ENCODE assay signal across 15 cellular contexts in genomic region chr19:18065173-18065495, GRCh38. TPM values are rescaled to one million over a fixed set of nuclear protein-coding genes. Genes with fewer than 3 reads are reported as not detected.
DNase-seq lines count a peak whose midpoint lies in the region; ATAC-seq, FAIRE-seq and TF ChIP-seq lines count a peak whose summit lies in the region.
"Had no signal": no experiment of that assay in that cellular context is flagged by ENCODE, and none has a peak within 500 bp of the region (broad histone marks: within the 10 kb centered on the region; RNA-seq: fewer than 3 reads in every experiment).

No MANE protein-coding gene starts in this region.

- H3K4me1 Mint-ChIP-seq in CD4-positive, alpha-beta T cell (ENCODE audit: low read depth), result no peaks in the 10 kb centered on the region
- peaks cover 3 to 12% of the 10 kb centered on the region in 2 donors for H3K4me1 Mint-ChIP-seq in stimulated activated naive B cell treated with anti-CD40 and anti-IgM and Interleukin-4, amounts not matched to agents 10 μg/mL and 1 μg/mL and 100 μg/mL, for 72 hours

- H3F3A ChIP-seq in GM23248 (ENCODE audit: insufficient read depth) (no peaks in the 10 kb centered on the region), PC-9 (ENCODE audit: insufficient read depth, low read depth) (peaks cover 24% of the 10 kb centered on the region)

- H3K27ac ChIP-seq in A549 (peak overlapping the region in 1 of 2 experiments; percentile 42; a peak in 2 of 6 replicates), GM23248 (no peak overlapping the region), PC-9 (no peak overlapping the region), neuronal stem cell (replicated peaks; ENCODE audit: low read length) (no peak overlapping the region)
- H3K27ac ChIP-seq in CD4-positive, alpha-beta T cell (ENCODE audit: low read depth, low read length), result no peak overlapping the region

- no peak overlapping the region for H4K8ac ChIP-seq in neuronal stem cell (ENCODE audit: low read depth, low read length)

- H3K36me3 ChIP-seq in GM23248 (ENCODE audit: low read depth), result no peaks in the 10 kb centered on the region
- H3K36me3 ChIP-seq in PC-9 (ENCODE audit: low read depth), result no peaks in the 10 kb centered on the region
- H3K36me3 ChIP-seq in neuronal stem cell (replicated peaks in 1 of 2; ENCODE audit: control insufficient read depth in 2 of 2, insufficient read depth in 2 of 2, low read length in 2 of 2), result no peaks in the 10 kb centered on the region

- H3K14ac ChIP-seq in neuronal stem cell (ENCODE audit: low read length), result no peak overlapping the region

- H4K20me1 ChIP-seq in GM23248 (ENCODE audit: insufficient read depth) (no peaks in the 10 kb centered on the region), PC-9 (ENCODE audit: insufficient read depth) (no peaks in the 10 kb centered on the region)

- H3K9me3 Mint-ChIP-seq in CD4-positive, alpha-beta T cell, result no peaks in the 10 kb centered on the region
- H3K9me3 Mint-ChIP-seq in stimulated activated naive B cell treated with anti-CD40 and anti-IgM and Interleukin-4, amounts not matched to agents 10 μg/mL and 1 μg/mL and 100 μg/mL, for 72 hours, result no peaks in the 10 kb centered on the region

- ATAC-seq in A549 (no peak), GM21381 (IDR thresholded peaks at IDR 0.05; ENCODE audit: unreplicated experiment) (no peak), HG03378 (IDR thresholded peaks at IDR 0.05; ENCODE audit: unreplicated experiment) (no peak)
- ATAC-seq in CD4-positive, alpha-beta T cell (ENCODE audit: poor library complexity), result no peak
- ATAC-seq in stimulated activated naive B cell treated with anti-CD40 and anti-IgM and Interleukin-4, amounts not matched to agents 10 μg/mL and 1 μg/mL and 100 μg/mL, for 72 hours (replicated peaks), result no peak
- ATAC-seq: GM12878 had no signal

- 0 out of 3 replicates have a peak overlapping the region, but pooled peaks have one; percentile 24 for H3K4me2 ChIP-seq in A549
- no peak overlapping the region for H3K4me2 ChIP-seq in GM23248 (ENCODE audit: unreplicated experiment)
- peak overlapping the region; percentile 25; the same call in 1 of the 2 replicates for H3K4me2 ChIP-seq in PC-9
- no peak overlapping the region for H3K4me2 ChIP-seq in neuronal stem cell (ENCODE audit: insufficient read depth, low read length, poor library complexity, severe bottlenecking)

- no peaks in the 10 kb centered on the region for H3K79me2 ChIP-seq in GM23248 (ENCODE audit: insufficient read depth)
- H3K79me2 ChIP-seq in PC-9 (ENCODE audit: low read depth), result no peaks in the 10 kb centered on the region

- H3K4me3 ChIP-seq in A549 (no peak overlapping the region), GM23248 (no peak overlapping the region), PC-9 (no peak overlapping the region), neuronal stem cell (ENCODE audit: low read length in 2 of 2) (no peak overlapping the region)
- H3K4me3 ChIP-seq: GM12878 had no signal

- H2BK12ac ChIP-seq in neuronal stem cell (ENCODE audit: low read length), result no peak overlapping the region

- peaks cover 19% of the 10 kb centered on the region for H3K36me3 Mint-ChIP-seq in CD4-positive, alpha-beta T cell (ENCODE audit: low read depth)
- H3K36me3 Mint-ChIP-seq in stimulated activated naive B cell treated with anti-CD40 and anti-IgM and Interleukin-4, amounts not matched to agents 10 μg/mL and 1 μg/mL and 100 μg/mL, for 72 hours, result peaks cover 28 to 45% of the 10 kb centered on the region in 2 donors

- TF ChIP-seq EP300 in A549 (IDR thresholded peaks at IDR 0.05), result no peak

- no peak overlapping the region for H3K27ac Mint-ChIP-seq in CD4-positive, alpha-beta T cell
- H3K27ac Mint-ChIP-seq in stimulated activated naive B cell treated with anti-CD40 and anti-IgM and Interleukin-4, amounts not matched to agents 10 μg/mL and 1 μg/mL and 100 μg/mL, for 72 hours, result no peak overlapping the region

- TF ChIP-seq RAD21 in A549 (conservative IDR thresholded peaks at IDR 0.05 in 1 of 2, IDR thresholded peaks at IDR 0.05 in 1 of 2), result no peak

- no peak for TF ChIP-seq POLR2A in A549 (IDR thresholded peaks at IDR 0.05; ENCODE audit: low read length)

- DNase-seq in A549 (ENCODE audit: low read depth in 1 of 2, low spot score in 1 of 2) (no peak), GM23248 (no peak), PC-9 (no peak), neuronal stem cell (ENCODE audit: low spot score) (no peak)
- no peak for DNase-seq in CD4-positive, alpha-beta T cell
- no peak for DNase-seq in stimulated activated naive B cell treated with anti-CD40 and anti-IgM and Interleukin-4, amounts not matched to agents 10 μg/mL and 1 μg/mL and 100 μg/mL, for 72 hours
- DNase-seq: HCEC 1CT, Karpas-422 had no signal

- intact Hi-C loops in PC-9 (cut with micrococcal nuclease; ENCODE audit: unreplicated experiment), result no loop called here
- intact Hi-C loops in CD4-positive, alpha-beta T cell (cut with DNase I, micrococcal nuclease), result no loop called here

- H3K9ac ChIP-seq in GM23248, result no peak overlapping the region
- H3K9ac ChIP-seq in neuronal stem cell (ENCODE audit: low read depth, low read length, poor library complexity), result no peak overlapping the region

- H3K27me3 ChIP-seq in GM23248 (replicated peaks; ENCODE audit: insufficient read depth) (no peaks in the 10 kb centered on the region), PC-9 (ENCODE audit: insufficient read depth, low read depth) (no peaks in the 10 kb centered on the region), neuronal stem cell (ENCODE audit: control insufficient read depth in 3 of 3, insufficient read depth in 3 of 3, low read depth in 1 of 3, low read length in 3 of 3) (peaks cover 0 to 4% (median 2%) of the 10 kb centered on the region in 3 experiments)
- no peaks in the 10 kb centered on the region for H3K27me3 ChIP-seq in CD4-positive, alpha-beta T cell (ENCODE audit: control insufficient read depth, insufficient read depth, low read length)

- no peaks in the 10 kb centered on the region for H3K9me2 ChIP-seq in GM23248 (ENCODE audit: insufficient read depth)
- H3K9me2 ChIP-seq in PC-9 (ENCODE audit: insufficient read depth), result no peaks in the 10 kb centered on the region

- H3K4ac ChIP-seq in neuronal stem cell (ENCODE audit: low read length), result no peak overlapping the region

- POLR2A ChIA-PET in A549 (lab: Yijun Ruan, JAX) (no interaction called here), PC-9 (lab: Charles Lee; ENCODE audit: unreplicated experiment) (interaction anchor here (0.7 kb wide), 1 partner anchor 70 kb away, joined by 3 read pairs; no protein-coding TSS in a partner anchor)
- POLR2A ChIA-PET in CD4-positive, alpha-beta T cell (lab: Charles Lee), result no interaction called here

- CTCF ChIA-PET in A549 (lab: Yijun Ruan, JAX), result interaction anchor here (0.9 to 1.4 kb wide), 5 partner anchors 23 to 118 kb away, joined by 3 to 5 read pairs (median 3); partner anchors contain the start of genes ARRDC2 and PIK3R2
- CTCF ChIA-PET in PC-9 (lab: Charles Lee), result no interaction called here
- CTCF ChIA-PET in CD4-positive, alpha-beta T cell (lab: Charles Lee), result no interaction called here

- H2BK120ac ChIP-seq in neuronal stem cell (ENCODE audit: low read depth, low read length), result no peak overlapping the region

- H3K79me1 ChIP-seq in neuronal stem cell (ENCODE audit: low read depth, low read length), result no peaks in the 10 kb centered on the region

- TF ChIP-seq CTCF in A549 (IDR thresholded peaks at IDR 0.05) (no peak), PC-9 (conservative IDR thresholded peaks at IDR 0.05) (no peak)
- TF ChIP-seq CTCF in CD4-positive, alpha-beta T cell (IDR thresholded peaks at IDR 0.05), result no peak

- no peak overlapping the region for H3K4me3 Mint-ChIP-seq in CD4-positive, alpha-beta T cell
- no peak overlapping the region for H3K4me3 Mint-ChIP-seq in stimulated activated naive B cell treated with anti-CD40 and anti-IgM and Interleukin-4, amounts not matched to agents 10 μg/mL and 1 μg/mL and 100 μg/mL, for 72 hours
- H3K4me3 Mint-ChIP-seq: CD14-positive monocyte had no signal

- in situ Hi-C loops in GM23248 (cut with MboI), result no loop called here

- no peak overlapping the region for H2BK15ac ChIP-seq in neuronal stem cell (ENCODE audit: low read length)

- no peak overlapping the region for H3K18ac ChIP-seq in neuronal stem cell (ENCODE audit: low read length)

- BruUV-seq in PC-9 (replicated peaks; lab: Mats Ljungman, UMichigan), result no TSS peak

- no CpG with 5 or more reads among the region's 1 CpG for WGBS in A549 (ENCODE audit: missing lambda C conversion rate)
- 67 to 83% methylated on average over 1 of the region's 1 CpG for WGBS in GM23248 (ENCODE audit: low coverage in 1 of 2, low lambda C conversion rate in 2 of 2, missing lambda C conversion rate in 2 of 2), 2 experiments
- WGBS in neuronal stem cell (ENCODE audit: extremely low coverage in 2 of 2, insufficient read length in 2 of 2, insufficient replicate concordance in 1 of 2), 2 donors, result no CpG with 5 or more reads among the region's 1 CpG

- H3K4me1 ChIP-seq in A549 (no peaks in the 10 kb centered on the region), GM23248 (ENCODE audit: insufficient read depth) (no peaks in the 10 kb centered on the region), PC-9 (replicated peaks; ENCODE audit: insufficient read depth) (no peaks in the 10 kb centered on the region), neuronal stem cell (ENCODE audit: control insufficient read depth in 2 of 2, insufficient read depth in 1 of 2, low read depth in 1 of 2, low read length in 2 of 2) (no peaks in the 10 kb centered on the region)

- H3K23ac ChIP-seq in neuronal stem cell (ENCODE audit: low read depth, low read length, poor library complexity), result no peak overlapping the region

- no peak overlapping the region for H2BK5ac ChIP-seq in neuronal stem cell (ENCODE audit: low read length)

- no peak for FAIRE-seq in A549 (lab: Jason Lieb, UNC)
- FAIRE-seq: GM12878, GM18507, H1 had no signal

- H3K9me3 ChIP-seq in A549 (no peaks in the 10 kb centered on the region), GM23248 (ENCODE audit: low read depth) (no peaks in the 10 kb centered on the region), PC-9 (ENCODE audit: insufficient read depth, low read depth) (no peaks in the 10 kb centered on the region), neuronal stem cell (replicated peaks in 1 of 2; ENCODE audit: control insufficient read depth in 2 of 2, insufficient read depth in 1 of 2, low read depth in 1 of 2, low read length in 2 of 2) (peaks cover 0 to 3% of the 10 kb centered on the region in 2 donors)
- H3K9me3 ChIP-seq in CD4-positive, alpha-beta T cell (ENCODE audit: control insufficient read depth, low read length), result no peaks in the 10 kb centered on the region

- H2AK5ac ChIP-seq in neuronal stem cell (ENCODE audit: low read depth, low read length), result no peak overlapping the region

- no peaks in the 10 kb centered on the region for H3K27me3 Mint-ChIP-seq in CD4-positive, alpha-beta T cell
- H3K27me3 Mint-ChIP-seq in stimulated activated naive B cell treated with anti-CD40 and anti-IgM and Interleukin-4, amounts not matched to agents 10 μg/mL and 1 μg/mL and 100 μg/mL, for 72 hours, result no peaks in the 10 kb centered on the region

- H4K91ac ChIP-seq in neuronal stem cell (ENCODE audit: low read depth, low read length, poor library complexity), result no peak overlapping the region

- H2AFZ ChIP-seq in GM23248 (peak overlapping the region; percentile 42; the same call in 1 of the 2 replicates), PC-9 (no peak overlapping the region), neuronal stem cell (ENCODE audit: low read length) (peak overlapping the region; percentile 8)

RNA-seq across cellular contexts. Expression of gene IL12RB1, which starts 21.6 kb away (rescaled TPM):
- not detected in 2 replicates for polyA plus RNA-seq in A549 (2011; rRNA removed)
- polyA plus RNA-seq in A549 (2012; cell fraction: cytosol; rRNA removed), result not detected in 2 replicates
- not detected in 2 replicates for polyA plus RNA-seq in A549 (2012; cell fraction: nucleus; rRNA removed)
- polyA plus RNA-seq in A549 (2017; fragmentation: RNase III; extraction: RNeasy Plus Mini Kit Qiagen cat#74134 plus additional on column Dnase treatment), result not detected in 3 replicates
- not detected in 2 replicates for polyA minus RNA-seq in A549 (2011; rRNA and poly(A)+ RNA removed)
- total RNA-seq in GM23248 (2014; rRNA removed; shearing (Covaris generic)), result not detected in 2 replicates
- polyA plus RNA-seq in GM23248 (2016; fragmentation: Nextera tagmentation; extraction: Ambion mirVana), result not detected in 2 replicates
- 0.55 and 1.1 TPM in 2 replicates for total RNA-seq in PC-9 (2021)
- polyA plus RNA-seq in neuronal stem cell (2013, experiment 1 of 2), result not detected
- polyA plus RNA-seq in neuronal stem cell (2013, experiment 2 of 2), result not detected
- total RNA-seq in CD4-positive, alpha-beta T cell, result 10 to 100 TPM; 20.5 to 22.5 TPM
- total RNA-seq: A673, H1 had no signal

RNA-seq across cellular contexts. Expression of gene MAST3, which starts 32.4 kb away (rescaled TPM):
- polyA plus RNA-seq in A549 (2011; rRNA removed) (1.3 and 1.9 TPM in 2 replicates), A549 (2017; fragmentation: RNase III; extraction: RNeasy Plus Mini Kit Qiagen cat#74134 plus additional on column Dnase treatment) (2.0 to 2.5 TPM (median 2.0 TPM) in 3 replicates), GM23248 (2016; fragmentation: Nextera tagmentation; extraction: Ambion mirVana) (5.6 and 6.1 TPM in 2 replicates)
- polyA plus RNA-seq in A549 (2012; cell fraction: cytosol; rRNA removed), result 1.7 and 2.2 TPM in 2 replicates
- polyA plus RNA-seq in A549 (2012; cell fraction: nucleus; rRNA removed), result 6.2 TPM in 2 replicates
- polyA minus RNA-seq in A549 (2011; rRNA and poly(A)+ RNA removed), result 3.4 and 3.5 TPM in 2 replicates
- total RNA-seq in GM23248 (2014; rRNA removed; shearing (Covaris generic)), result 3.2 and 3.8 TPM in 2 replicates
- total RNA-seq in PC-9 (2021), result 14.1 and 15.8 TPM in 2 replicates
- 3.8 TPM for polyA plus RNA-seq in neuronal stem cell (2013, experiment 1 of 2)
- polyA plus RNA-seq in neuronal stem cell (2013, experiment 2 of 2), result 4.1 TPM
- total RNA-seq in CD4-positive, alpha-beta T cell, result 10 to 100 TPM; 16.1 to 16.4 TPM

RNA-seq across cellular contexts. Expression of gene ARRDC2, which starts 57.2 kb away (rescaled TPM):
- polyA plus RNA-seq in A549 (2011; rRNA removed) (11.2 and 14.5 TPM in 2 replicates), A549 (2017; fragmentation: RNase III; extraction: RNeasy Plus Mini Kit Qiagen cat#74134 plus additional on column Dnase treatment) (14.8 to 15.2 TPM (median 15.0 TPM) in 3 replicates), GM23248 (2016; fragmentation: Nextera tagmentation; extraction: Ambion mirVana) (5.4 and 5.7 TPM in 2 replicates)
- 20.2 and 31.4 TPM in 2 replicates for polyA plus RNA-seq in A549 (2012; cell fraction: cytosol; rRNA removed)
- 59.5 and 87.8 TPM in 2 replicates for polyA plus RNA-seq in A549 (2012; cell fraction: nucleus; rRNA removed)
- 5.6 and 7.9 TPM in 2 replicates for polyA minus RNA-seq in A549 (2011; rRNA and poly(A)+ RNA removed)
- 15.9 and 19.7 TPM in 2 replicates for total RNA-seq in GM23248 (2014; rRNA removed; shearing (Covaris generic))
- total RNA-seq in PC-9 (2021), result 15.5 and 20.6 TPM in 2 replicates
- 0.81 TPM for polyA plus RNA-seq in neuronal stem cell (2013, experiment 1 of 2)
- polyA plus RNA-seq in neuronal stem cell (2013, experiment 2 of 2), result 0.75 TPM
- total RNA-seq in CD4-positive, alpha-beta T cell, result 100 to 1,000 TPM; 325 to 341 TPM

Comparison
In these comparisons a context has a peak if more than half of its experiments do, and no peak if none do; other contexts are left out.
1. H3K4me2 ChIP-seq: peak in A549 (single experiment) and PC-9 (single experiment); none in GM23248 (single experiment) and neuronal stem cell (single experiment).
2. RNA of gene IL12RB1, which starts 21.6 kb away (total RNA-seq): 20.5 to 22.5 TPM in CD4-positive, alpha-beta T cell; 0.55 to 1.1 TPM in PC-9 and not detected in GM23248; every median in the first group is over 10 times any median in the second.
3. RNA of gene ARRDC2, which starts 57.2 kb away (total RNA-seq): 325 to 341 TPM in CD4-positive, alpha-beta T cell; 15.9 to 19.7 TPM in GM23248 and 15.5 to 20.6 TPM in PC-9; every median in the first group is over 10 times any median in the second.